8 cellular contexts compared by ENCODE assay signal in genomic region chr17:59845595-59846390, GRCh38. TPM values are rescaled to one million over a fixed set of nuclear protein-coding genes. Genes with fewer than 3 reads are reported as not detected.
A peak's percentile ranks its signal among the peaks of the same experiment; 100 is the strongest.
DNase-seq lines count a peak whose midpoint lies in the region; ATAC-seq and TF ChIP-seq lines count a peak whose summit lies in the region.

No MANE protein-coding gene starts in this region.

- TF ChIP-seq CTCF in CD8-positive, alpha-beta T cell (IDR thresholded peaks at IDR 0.05): no peak
- no peak for TF ChIP-seq CTCF in OCI-LY7 (conservative IDR thresholded peaks at IDR 0.05; ENCODE audit: low read length)
- no peak for TF ChIP-seq CTCF in astrocyte of the cerebellum (IDR thresholded peaks at IDR 0.05; ENCODE audit: low read depth, low read length, missing control alignments)

- peaks cover 19% of the 10 kb centered on the region for H3K36me3 Mint-ChIP-seq in CD8-positive, alpha-beta T cell
- H3K36me3 Mint-ChIP-seq in stimulated activated naive CD8-positive, alpha-beta T cell treated with anti-CD3 and anti-CD28 coated beads, Interleukin-15, Interleukin-2, amounts not matched to agents 100 ng/mL and 50 ng/mL, for 24 hours (ENCODE audit: low read depth): peaks cover 26% of the 10 kb centered on the region

- no peak overlapping the region; the same call in 1 of the 2 replicates for H2AFZ ChIP-seq in OCI-LY7 (ENCODE audit: low read length)

- ATAC-seq in CD8-positive, alpha-beta T cell: no peak

- no peaks in the 10 kb centered on the region for H3K36me3 ChIP-seq in CD8-positive, alpha-beta T cell (ENCODE audit: insufficient read depth, low read length)
- H3K36me3 ChIP-seq in OCI-LY7 (ENCODE audit: insufficient read depth, low read length): peaks cover 7% of the 10 kb centered on the region

- intact Hi-C loops in CD8-positive, alpha-beta T cell (cut with DNase I, micrococcal nuclease): no loop called here
- intact Hi-C loops in OCI-LY7 (cut with micrococcal nuclease; ENCODE audit: unreplicated experiment): no loop called here

- no peaks in the 10 kb centered on the region for H3K27me3 Mint-ChIP-seq in CD8-positive, alpha-beta T cell (ENCODE audit: low read depth)
- H3K27me3 Mint-ChIP-seq in stimulated activated naive CD8-positive, alpha-beta T cell treated with anti-CD3 and anti-CD28 coated beads, Interleukin-15, Interleukin-2, amounts not matched to agents 100 ng/mL and 50 ng/mL, for 24 hours: no peaks in the 10 kb centered on the region

- CTCF ChIA-PET in CD8-positive, alpha-beta T cell (lab: Charles Lee): no interaction called here
- CTCF ChIA-PET in OCI-LY7 (lab: Charles Lee; ENCODE audit: unreplicated experiment): no interaction called here

- H3K9me3 Mint-ChIP-seq in CD8-positive, alpha-beta T cell: no peaks in the 10 kb centered on the region
- no peaks in the 10 kb centered on the region for H3K9me3 Mint-ChIP-seq in stimulated activated naive CD8-positive, alpha-beta T cell treated with anti-CD3 and anti-CD28 coated beads, Interleukin-15, Interleukin-2, amounts not matched to agents 100 ng/mL and 50 ng/mL, for 24 hours

- peaks cover 46% of the 10 kb centered on the region for H3K4me1 Mint-ChIP-seq in CD8-positive, alpha-beta T cell (ENCODE audit: low read depth)
- peaks cover 88% of the 10 kb centered on the region for H3K4me1 Mint-ChIP-seq in stimulated activated naive CD8-positive, alpha-beta T cell treated with anti-CD3 and anti-CD28 coated beads, Interleukin-15, Interleukin-2, amounts not matched to agents 100 ng/mL and 50 ng/mL, for 24 hours (ENCODE audit: low read depth)

- H3K4me3 Mint-ChIP-seq in CD8-positive, alpha-beta T cell: no peak overlapping the region
- peak overlapping the region; percentile 98 for H3K4me3 Mint-ChIP-seq in stimulated activated naive CD8-positive, alpha-beta T cell treated with anti-CD3 and anti-CD28 coated beads, Interleukin-15, Interleukin-2, amounts not matched to agents 100 ng/mL and 50 ng/mL, for 24 hours

- H3K79me2 ChIP-seq in OCI-LY7 (ENCODE audit: insufficient read depth, low read depth, low read length): peaks cover 13% of the 10 kb centered on the region; the same call in 1 of the 2 replicates

- H4K20me1 ChIP-seq in OCI-LY7 (ENCODE audit: insufficient read depth, low read length): no peaks in the 10 kb centered on the region

- peaks cover 6% of the 10 kb centered on the region for H3K4me1 ChIP-seq in CD8-positive, alpha-beta T cell (ENCODE audit: insufficient read depth, low read length)
- peaks cover 53% of the 10 kb centered on the region for H3K4me1 ChIP-seq in OCI-LY7 (ENCODE audit: insufficient read depth, low read length, poor library complexity, severe bottlenecking)

- H3K27ac ChIP-seq in CD8-positive, alpha-beta T cell (ENCODE audit: low read depth, low read length): no peak overlapping the region
- H3K27ac ChIP-seq in OCI-LY7 (ENCODE audit: low read depth, low read length, poor library complexity, severe bottlenecking): peak overlapping the region; percentile 70

- POLR2A ChIA-PET in CD8-positive, alpha-beta T cell (lab: Charles Lee): interaction anchor here (1.8 kb wide), 1 partner anchor 8 kb away, joined by 6 read pairs; no protein-coding TSS in a partner anchor
- POLR2A ChIA-PET in OCI-LY7 (lab: Charles Lee): interaction anchor here (0.7 to 1.5 kb wide), 2 partner anchors 18 to 44 kb away, joined by 3 to 5 read pairs; no protein-coding TSS in a partner anchor

- BruUV-seq in OCI-LY7 (replicated peaks; lab: Mats Ljungman, UMichigan): no TSS peak

- in situ Hi-C loops in astrocyte of the cerebellum (cut with HindIII; ENCODE audit: low sequenced_read_pairs): no loop called here

- no peak overlapping the region for H3K4me3 ChIP-seq in CD8-positive, alpha-beta T cell (ENCODE audit: low read depth, low read length)
- peak overlapping the region; percentile 25 for H3K4me3 ChIP-seq in OCI-LY7 (ENCODE audit: low read depth, low read length, poor library complexity, severe bottlenecking)
- H3K4me3 ChIP-seq in astrocyte of the cerebellum (ENCODE audit: low read depth, low read length): no peak overlapping the region

- peak overlapping the region; percentile 82 for H3K27ac Mint-ChIP-seq in CD8-positive, alpha-beta T cell
- peak overlapping the region; percentile 90 for H3K27ac Mint-ChIP-seq in stimulated activated naive CD8-positive, alpha-beta T cell treated with anti-CD3 and anti-CD28 coated beads, Interleukin-15, Interleukin-2, amounts not matched to agents 100 ng/mL and 50 ng/mL, for 24 hours

- H3K9me2 ChIP-seq in OCI-LY7 (ENCODE audit: insufficient read depth, low read length): no peaks in the 10 kb centered on the region

- DNase-seq in CD8-positive, alpha-beta T cell: no peak
- DNase-seq in HK-2 (ENCODE audit: unreplicated experiment): peak; percentile 67
- DNase-seq in OCI-LY7 (ENCODE audit: low spot score): no peak
- DNase-seq in astrocyte of the cerebellum (ENCODE audit: low read depth): peak; percentile 80
- peak; percentile 92 for DNase-seq in kidney glomerular epithelial cell (lab: John Stamatoyannopoulos, UW)
- DNase-seq in NCI-H187 (lab: John Stamatoyannopoulos, UW): no peak
- DNase-seq in KG1 (lab: John Stamatoyannopoulos, UW): no peak

- H3K27me3 ChIP-seq in CD8-positive, alpha-beta T cell (ENCODE audit: insufficient read depth, low read length): no peaks in the 10 kb centered on the region

- no peaks in the 10 kb centered on the region for H3K9me3 ChIP-seq in CD8-positive, alpha-beta T cell (ENCODE audit: low read length)
- no peaks in the 10 kb centered on the region for H3K9me3 ChIP-seq in OCI-LY7 (ENCODE audit: low read length)

- peak overlapping the region; percentile 56 for H3K4me2 ChIP-seq in OCI-LY7 (ENCODE audit: low read length)

RNA-seq across cellular contexts. Expression of gene TUBD1, which starts 47.0 kb away (rescaled TPM):
- total RNA-seq in CD8-positive, alpha-beta T cell: 10 to 100 TPM in 1 of 2 experiments, 1 to 10 TPM in 1; 9.7 to 11.0 TPM
- total RNA-seq in OCI-LY7 (2014; rRNA removed; shearing (Covaris generic)): 8.6 and 11.5 TPM in 2 replicates
- total RNA-seq in OCI-LY7 (2022): 13.0 and 13.2 TPM in 2 replicates

RNA-seq across cellular contexts. Expression of gene RPS6KB1, which starts 47.1 kb away (rescaled TPM):
- total RNA-seq in CD8-positive, alpha-beta T cell: 100 to 1,000 TPM; 153 to 171 TPM
- 31.1 and 43.7 TPM in 2 replicates for total RNA-seq in OCI-LY7 (2014; rRNA removed; shearing (Covaris generic))
- 47.1 and 53.6 TPM in 2 replicates for total RNA-seq in OCI-LY7 (2022)

Comparison
In these comparisons a context has a peak if more than half of its experiments do, and no peak if none do; other contexts are left out.
1. DNase-seq: peak in HK-2 (single experiment), astrocyte of the cerebellum (single experiment) and kidney glomerular epithelial cell (single experiment); none in CD8-positive, alpha-beta T cell (0 of 7), OCI-LY7 (single experiment), NCI-H187 (0 of 2) and KG1 (single experiment).